1 cellular context compared by ENCODE assay signal in the genomic region with DNA sequence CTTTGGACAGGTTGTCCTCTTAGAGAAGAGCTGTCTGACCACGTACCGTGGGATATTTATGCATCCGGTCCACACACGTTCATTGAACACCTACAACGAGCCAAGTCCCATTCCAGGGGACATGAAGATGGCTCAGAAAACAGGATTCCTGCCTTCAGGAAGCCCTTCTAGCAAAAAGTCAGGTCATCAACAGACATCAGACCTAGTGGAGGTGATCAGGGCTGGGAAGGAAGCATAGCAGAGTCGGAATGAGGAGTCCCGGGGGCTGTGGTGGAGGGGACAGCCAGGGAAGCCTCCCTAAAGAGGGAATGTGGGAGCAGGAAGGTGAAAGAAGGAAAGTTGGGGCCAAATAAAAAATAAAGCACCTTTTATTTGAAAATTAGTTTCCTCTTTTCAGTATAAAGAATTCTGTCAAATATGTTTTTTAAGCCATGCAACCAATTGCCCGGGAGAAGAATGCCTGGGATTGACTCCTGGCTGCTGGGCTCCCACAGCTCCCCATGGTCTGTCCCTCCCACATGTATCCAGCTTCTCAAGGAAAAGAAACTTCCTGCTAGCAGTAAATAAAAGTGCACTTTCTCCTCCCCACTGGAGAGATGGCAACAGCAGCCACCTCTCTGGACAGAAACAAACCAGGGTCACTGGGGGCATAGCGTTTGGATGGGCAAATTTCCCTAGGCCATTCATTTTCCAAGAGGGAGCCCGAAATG.
TF ChIP-seq lines count a peak whose summit lies in the region.

No MANE protein-coding gene starts in this region.

TF ChIP-seq in SK-N-SH, 30 proteins besides CTCF, POLR2A, EP300 and RAD21:
- TF ChIP-seq, protein P1, sequence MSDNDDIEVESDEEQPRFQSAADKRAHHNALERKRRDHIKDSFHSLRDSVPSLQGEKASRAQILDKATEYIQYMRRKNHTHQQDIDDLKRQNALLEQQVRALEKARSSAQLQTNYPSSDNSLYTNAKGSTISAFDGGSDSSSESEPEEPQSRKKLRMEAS (IDR thresholded peaks at IDR 0.05; ENCODE audit: low read depth), result no peak
- TF ChIP-seq, protein P2, sequence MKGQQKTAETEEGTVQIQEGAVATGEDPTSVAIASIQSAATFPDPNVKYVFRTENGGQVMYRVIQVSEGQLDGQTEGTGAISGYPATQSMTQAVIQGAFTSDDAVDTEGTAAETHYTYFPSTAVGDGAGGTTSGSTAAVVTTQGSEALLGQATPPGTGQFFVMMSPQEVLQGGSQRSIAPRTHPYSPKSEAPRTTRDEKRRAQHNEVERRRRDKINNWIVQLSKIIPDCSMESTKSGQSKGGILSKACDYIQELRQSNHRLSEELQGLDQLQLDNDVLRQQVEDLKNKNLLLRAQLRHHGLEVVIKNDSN (IDR thresholded peaks at IDR 0.05; ENCODE audit: borderline replicate concordance, low read depth), result no peak
- TF ChIP-seq NFIC (IDR thresholded peaks at IDR 0.05; ENCODE audit: borderline replicate concordance) (no peak), USF2 (IDR thresholded peaks at IDR 0.05; ENCODE audit: borderline replicate concordance, low read depth, low read length) (no peak), RFX5 (IDR thresholded peaks at IDR 0.05; ENCODE audit: low read length) (no peak), TCF12 (IDR thresholded peaks at IDR 0.05) (no peak), FOXJ3 (CRISPR knock-in tag; IDR thresholded peaks at IDR 0.05) (no peak), CHD2 (IDR thresholded peaks at IDR 0.05; ENCODE audit: low read length, partially characterized antibody) (no peak), YY1 (IDR thresholded peaks at IDR 0.05; ENCODE audit: low read depth) (no peak), GATA2 (CRISPR knock-in tag; IDR thresholded peaks at IDR 0.05) (no peak), SIN3A (IDR thresholded peaks at IDR 0.05; ENCODE audit: borderline replicate concordance, low read depth, low read length) (no peak)
- TF ChIP-seq, protein P3, sequence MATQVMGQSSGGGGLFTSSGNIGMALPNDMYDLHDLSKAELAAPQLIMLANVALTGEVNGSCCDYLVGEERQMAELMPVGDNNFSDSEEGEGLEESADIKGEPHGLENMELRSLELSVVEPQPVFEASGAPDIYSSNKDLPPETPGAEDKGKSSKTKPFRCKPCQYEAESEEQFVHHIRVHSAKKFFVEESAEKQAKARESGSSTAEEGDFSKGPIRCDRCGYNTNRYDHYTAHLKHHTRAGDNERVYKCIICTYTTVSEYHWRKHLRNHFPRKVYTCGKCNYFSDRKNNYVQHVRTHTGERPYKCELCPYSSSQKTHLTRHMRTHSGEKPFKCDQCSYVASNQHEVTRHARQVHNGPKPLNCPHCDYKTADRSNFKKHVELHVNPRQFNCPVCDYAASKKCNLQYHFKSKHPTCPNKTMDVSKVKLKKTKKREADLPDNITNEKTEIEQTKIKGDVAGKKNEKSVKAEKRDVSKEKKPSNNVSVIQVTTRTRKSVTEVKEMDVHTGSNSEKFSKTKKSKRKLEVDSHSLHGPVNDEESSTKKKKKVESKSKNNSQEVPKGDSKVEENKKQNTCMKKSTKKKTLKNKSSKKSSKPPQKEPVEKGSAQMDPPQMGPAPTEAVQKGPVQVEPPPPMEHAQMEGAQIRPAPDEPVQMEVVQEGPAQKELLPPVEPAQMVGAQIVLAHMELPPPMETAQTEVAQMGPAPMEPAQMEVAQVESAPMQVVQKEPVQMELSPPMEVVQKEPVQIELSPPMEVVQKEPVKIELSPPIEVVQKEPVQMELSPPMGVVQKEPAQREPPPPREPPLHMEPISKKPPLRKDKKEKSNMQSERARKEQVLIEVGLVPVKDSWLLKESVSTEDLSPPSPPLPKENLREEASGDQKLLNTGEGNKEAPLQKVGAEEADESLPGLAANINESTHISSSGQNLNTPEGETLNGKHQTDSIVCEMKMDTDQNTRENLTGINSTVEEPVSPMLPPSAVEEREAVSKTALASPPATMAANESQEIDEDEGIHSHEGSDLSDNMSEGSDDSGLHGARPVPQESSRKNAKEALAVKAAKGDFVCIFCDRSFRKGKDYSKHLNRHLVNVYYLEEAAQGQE (IDR thresholded peaks at IDR 0.05; ENCODE audit: low read depth, low read length), result no peak
